In genomic region chr19:19405919-19406877, GRCh38 we compare ENCODE assay signal across 8 cellular contexts. TPM values are rescaled to one million over a fixed set of nuclear protein-coding genes. Genes with fewer than 3 reads are reported as not detected.
DNase-seq lines count a peak whose midpoint lies in the region; ATAC-seq and TF ChIP-seq lines count a peak whose summit lies in the region.

No MANE protein-coding gene starts in this region.

- H3K4me3 Mint-ChIP-seq in mesothelial cell of epicardium = peak overlapping the region; percentile 98

- TF ChIP-seq CTCF in MM.1S (IDR thresholded peaks at IDR 0.05; ENCODE audit: low read length) (no peak), mesothelial cell of epicardium (IDR thresholded peaks at IDR 0.05; ENCODE audit: unreplicated experiment) (no peak)

- ATAC-seq in GM21528 (IDR thresholded peaks at IDR 0.05; ENCODE audit: low FRiP score, unreplicated experiment) (peak; percentile 20), GM18519 (IDR thresholded peaks at IDR 0.05; ENCODE audit: low FRiP score, unreplicated experiment) (no peak)

- H3K4me1 Mint-ChIP-seq in mesothelial cell of epicardium = peaks cover 51% of the 10 kb centered on the region

- H2AFZ ChIP-seq in MM.1S (ENCODE audit: low read length) = peak overlapping the region; percentile 33; the same call in 1 of the 2 replicates

- H3K9me3 ChIP-seq in MM.1S (replicated peaks; ENCODE audit: insufficient read depth, low read length) = no peaks in the 10 kb centered on the region
- H3K9me3 ChIP-seq in stomach smooth muscle (ENCODE audit: control insufficient read depth in 2 of 2, low read length in 2 of 2) = no peaks in the 10 kb centered on the region

- H3K27ac ChIP-seq in MM.1S (ENCODE audit: low read length) (peak overlapping the region; percentile 32; the same call in 1 of the 2 replicates), stomach smooth muscle (ENCODE audit: low read length) (peak overlapping the region; percentile 37)

- peaks cover 33% of the 10 kb centered on the region for H4K20me1 ChIP-seq in MM.1S (ENCODE audit: insufficient read depth, low read length)

- no peaks in the 10 kb centered on the region for H3K9me3 Mint-ChIP-seq in mesothelial cell of epicardium

- peak overlapping the region; percentile 75; the same call in 1 of the 2 replicates for H3K9ac ChIP-seq in MM.1S (ENCODE audit: low read length)
- H3K9ac ChIP-seq in stomach smooth muscle (ENCODE audit: low read length in 2 of 2) = peak overlapping the region; percentile 71 to 75

- H3K9me2 ChIP-seq in MM.1S (replicated peaks; ENCODE audit: insufficient read depth, low read length) = no peaks in the 10 kb centered on the region

- H3K27ac Mint-ChIP-seq in mesothelial cell of epicardium = peak overlapping the region; percentile 97

- peak; percentile 52 for DNase-seq in CD1c-positive myeloid dendritic cell (ENCODE audit: extremely low spot score)
- DNase-seq in MM.1S = peak; percentile 25
- peak; percentile 35 to 50 for DNase-seq in activated CD4-positive, alpha-beta T cell treated with anti-CD3 and anti-CD28 coated beads for 24 hours (ENCODE audit: low read depth in 2 of 2)
- DNase-seq in effector CD4-positive, alpha-beta T cell = peak; percentile 33
- peak; percentile 42 to 56 for DNase-seq in mesothelial cell of epicardium (ENCODE audit: low spot score in 2 of 2, unreplicated experiment in 2 of 2)

- peaks cover 16% of the 10 kb centered on the region for H3F3A ChIP-seq in MM.1S (ENCODE audit: insufficient read depth, low read length)

- H3K27me3 ChIP-seq in MM.1S (replicated peaks; ENCODE audit: insufficient read depth, low read length) (no peaks in the 10 kb centered on the region), stomach smooth muscle (ENCODE audit: control insufficient read depth in 1 of 2, insufficient read depth in 2 of 2, low read length in 2 of 2) (no peaks in the 10 kb centered on the region)

- H3K4me3 ChIP-seq in MM.1S (ENCODE audit: low read length) (peak overlapping the region; percentile 82), stomach smooth muscle (ENCODE audit: low read length in 2 of 2) (peak overlapping the region; percentile 78 to 86)

- H3K4me2 ChIP-seq in MM.1S (ENCODE audit: low read depth, low read length) = peak overlapping the region; percentile 98

- H3K4me1 ChIP-seq in MM.1S (ENCODE audit: low read length) = peaks cover 12% of the 10 kb centered on the region
- peaks cover 36% of the 10 kb centered on the region for H3K4me1 ChIP-seq in stomach smooth muscle (ENCODE audit: control insufficient read depth, insufficient read depth, low read length)

- H3K27me3 Mint-ChIP-seq in mesothelial cell of epicardium (ENCODE audit: low read depth) = no peaks in the 10 kb centered on the region

- H3K36me3 ChIP-seq in MM.1S (replicated peaks; ENCODE audit: insufficient read depth, low read length) (no peaks in the 10 kb centered on the region), stomach smooth muscle (ENCODE audit: control insufficient read depth in 2 of 2, insufficient read depth in 2 of 2, low read length in 2 of 2) (no peaks in the 10 kb centered on the region)

- H3K79me2 ChIP-seq in MM.1S (ENCODE audit: low read length) = peaks cover 68% of the 10 kb centered on the region

- no peaks in the 10 kb centered on the region for H3K36me3 Mint-ChIP-seq in mesothelial cell of epicardium

RNA-seq across cellular contexts. Expression of gene GATAD2A, which starts 0.7 kb away (rescaled TPM):
- 112 to 113 TPM (median 113 TPM) in 3 replicates for total RNA-seq in mesothelial cell of epicardium
